ENCODE assay signal across 8 cellular contexts in genomic region chr9:127244609-127245601, GRCh38. TPM values are rescaled to one million over a fixed set of nuclear protein-coding genes. Genes with fewer than 3 reads are reported as not detected.
A peak's percentile ranks its signal among the peaks of the same experiment; 100 is the strongest.
DNase-seq lines count a peak whose midpoint lies in the region; ATAC-seq and TF ChIP-seq lines count a peak whose summit lies in the region.

No MANE protein-coding gene starts in this region.

- intact Hi-C loops in mammary epithelial cell (cut with micrococcal nuclease) = loop anchor here (1.0 kb wide), 1 partner anchor 15 kb away; no protein-coding TSS in a partner anchor

- H3K4me3 ChIP-seq in WERI-Rb-1 (ENCODE audit: low read depth, low read length) (no peak overlapping the region), mammary epithelial cell (replicated peaks in 1 of 3; ENCODE audit: insufficient read depth in 1 of 3, low read depth in 2 of 3, low read length in 3 of 3) (peak overlapping the region; percentile 52 to 67 (median 56)), skin epidermis (peak overlapping the region; percentile 31 to 61 (median 46))

- H3K9me3 ChIP-seq in WERI-Rb-1 (ENCODE audit: severe bottlenecking) (no peaks in the 10 kb centered on the region), mammary epithelial cell (replicated peaks; ENCODE audit: insufficient read depth, low read length) (no peaks in the 10 kb centered on the region)

- WGBS in mammary epithelial cell (ENCODE audit: low coverage, missing lambda C conversion rate) = 27% methylated on average over 21 of the region's 53 CpGs

- H4K20me1 ChIP-seq in mammary epithelial cell (ENCODE audit: insufficient read depth, low read length) = no peaks in the 10 kb centered on the region

- CTCF ChIA-PET in mammary epithelial cell (lab: Charles Lee; ENCODE audit: low non-redundant PET) = interaction anchor here (0.8 kb wide), 1 partner anchor 91 kb away, joined by 5 read pairs; no protein-coding TSS in a partner anchor

- H3K36me3 ChIP-seq in WERI-Rb-1 (peaks cover 80% of the 10 kb centered on the region), mammary epithelial cell (ENCODE audit: insufficient read depth, low read length) (no peaks in the 10 kb centered on the region)

- H3K27ac ChIP-seq in WERI-Rb-1 (no peak overlapping the region), mammary epithelial cell (ENCODE audit: insufficient read depth, low read depth, low read length) (peak overlapping the region; percentile 35), skin epidermis (peak overlapping the region in 17 of 21 experiments; percentile 7 to 82 (median 69))

- peak overlapping the region; percentile 89 for H3K4me2 ChIP-seq in mammary epithelial cell (ENCODE audit: insufficient read depth, low read depth, low read length)

- dilution Hi-C loops in mammary epithelial cell (cut with HindIII; ENCODE audit: low sequenced_read_pairs) = no loop called here

- no peaks in the 10 kb centered on the region for H3K27me3 ChIP-seq in WERI-Rb-1 (ENCODE audit: insufficient read depth, low read depth, severe bottlenecking)
- no peaks in the 10 kb centered on the region for H3K27me3 ChIP-seq in mammary epithelial cell (ENCODE audit: insufficient read depth, low read length)

- TF ChIP-seq CTCF in WERI-Rb-1 (IDR thresholded peaks at IDR 0.05; ENCODE audit: low read depth, low read length) (no peak), mammary epithelial cell (conservative IDR thresholded peaks at IDR 0.05 in 1 of 2, IDR thresholded peaks at IDR 0.05 in 1 of 2; ENCODE audit: extremely low read depth in 1 of 2, insufficient read depth in 1 of 2, low read depth in 1 of 2, low read length in 2 of 2) (no peak)

- no peaks in the 10 kb centered on the region for H3K4me1 ChIP-seq in mammary epithelial cell (ENCODE audit: insufficient read depth, low read length)

- ATAC-seq in GM18873 (IDR thresholded peaks at IDR 0.05; ENCODE audit: low FRiP score, unreplicated experiment) (peak; percentile 96), HG03135 (IDR thresholded peaks at IDR 0.05; ENCODE audit: unreplicated experiment) (peak; percentile 100)

- peak overlapping the region; percentile 93 for H2AFZ ChIP-seq in mammary epithelial cell (ENCODE audit: low read depth, low read length)

- TSS peak; percentile 54 for BruUV-seq in mammary epithelial cell (replicated peaks; lab: Mats Ljungman, UMichigan)

- in situ Hi-C loops in ACHN (cut with HindIII; ENCODE audit: low pct_ligation_motif_present, low pct_unique_long_range_greater_than_20kb, low sequenced_read_pairs) = no loop called here
- in situ Hi-C loops in mammary epithelial cell (cut with MboI; ENCODE audit: low sequenced_read_pairs in 2 of 2) = no loop called here

- DNase-seq in ACHN (peak; percentile 94), NCI-H2227 (lab: John Stamatoyannopoulos, UW; ENCODE audit: unreplicated experiment) (peak; percentile 94), WERI-Rb-1 (peak; percentile 78), mammary epithelial cell (peak; percentile 93), iPS-NIHi11 (ENCODE audit: low spot score) (peak; percentile 98)

- no peaks in the 10 kb centered on the region for H3K79me2 ChIP-seq in mammary epithelial cell (ENCODE audit: insufficient read depth, low read length)

- peak overlapping the region; percentile 39 for H3K9ac ChIP-seq in mammary epithelial cell (ENCODE audit: insufficient read depth, low read length)

RNA-seq across cellular contexts. Expression of gene GARNL3, which starts 19.7 kb away (rescaled TPM):
- total RNA-seq in mammary epithelial cell = 1 to 10 TPM; 2.3 to 2.8 TPM
- polyA plus RNA-seq in mammary epithelial cell = 0.26 TPM
- polyA minus RNA-seq in mammary epithelial cell = 4.4 TPM
